9 cellular contexts compared by ENCODE assay signal in the genomic region with DNA sequence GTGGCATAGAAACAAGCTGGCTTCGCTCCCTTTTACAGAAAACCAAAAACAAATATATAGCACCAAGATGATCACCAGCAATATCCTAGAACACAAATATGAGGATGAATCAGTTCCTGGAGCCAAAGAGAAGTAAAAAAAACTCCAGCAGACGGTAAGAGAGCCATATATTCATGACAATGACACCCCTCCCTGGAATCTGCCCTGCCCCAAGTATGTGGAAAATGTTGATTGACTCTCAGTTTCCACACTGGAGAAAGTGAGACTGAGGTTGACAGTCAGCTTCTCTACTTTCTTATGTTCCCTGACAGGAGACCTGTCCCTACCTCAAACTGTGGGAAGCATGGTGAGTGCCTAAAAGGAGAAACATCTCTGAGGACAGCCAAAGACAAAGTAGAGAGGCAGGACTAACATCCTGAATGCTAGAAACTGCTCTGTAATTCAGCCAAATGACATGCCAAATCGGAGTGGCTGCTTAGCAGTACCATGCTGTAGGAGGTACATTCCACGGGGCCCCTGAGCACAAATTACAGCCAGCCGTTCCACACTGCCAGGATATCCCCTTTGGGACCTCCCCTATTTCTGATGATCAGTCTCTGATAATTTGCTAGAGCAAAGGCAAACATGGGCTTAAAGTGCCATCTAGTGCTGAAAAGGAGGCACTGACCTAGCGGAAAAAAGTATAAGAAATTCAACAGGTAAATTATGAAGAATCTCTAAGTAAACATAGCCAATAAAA.
DNase-seq lines count a peak whose midpoint lies in the region; FAIRE-seq and TF ChIP-seq lines count a peak whose summit lies in the region.
"Had no signal": no experiment of that assay in that cellular context is flagged by ENCODE, and none has a peak within 500 bp of the region (broad histone marks: within the 10 kb centered on the region; RNA-seq: fewer than 3 reads in every experiment).

No MANE protein-coding gene starts in this region.

- no peak overlapping the region for H3K4me3 ChIP-seq in astrocyte (ENCODE audit: insufficient read depth, low read depth, low read length)
- no peak overlapping the region for H3K4me3 ChIP-seq in neural cell (ENCODE audit: low read length)
- no peak overlapping the region for H3K4me3 ChIP-seq in stomach

- peaks cover 18% of the 10 kb centered on the region for H3K9me3 Mint-ChIP-seq in astrocyte (ENCODE audit: unreplicated experiment)
- H3K9me3 Mint-ChIP-seq in activated naive CD8-positive, alpha-beta T cell treated with anti-CD3 and anti-CD28 coated beads for 36 hours = peaks cover 6% of the 10 kb centered on the region

- H3K79me2 ChIP-seq in astrocyte (ENCODE audit: insufficient read depth, low read length) (no peaks in the 10 kb centered on the region), neural cell (replicated peaks; ENCODE audit: insufficient read depth, low read length) (no peaks in the 10 kb centered on the region)

- H3K27ac Mint-ChIP-seq in astrocyte (ENCODE audit: unreplicated experiment) = peak overlapping the region; percentile 96
- H3K27ac Mint-ChIP-seq in activated naive CD8-positive, alpha-beta T cell treated with anti-CD3 and anti-CD28 coated beads for 36 hours = no peak overlapping the region

- H3K27ac ChIP-seq in astrocyte (ENCODE audit: low read depth, low read length) (peak overlapping the region; percentile 78), neural cell (ENCODE audit: low read length) (no peak overlapping the region), stomach (no peak overlapping the region)

- no peak overlapping the region for H3K4me3 Mint-ChIP-seq in astrocyte (ENCODE audit: unreplicated experiment)
- no peak overlapping the region for H3K4me3 Mint-ChIP-seq in activated naive CD8-positive, alpha-beta T cell treated with anti-CD3 and anti-CD28 coated beads for 36 hours

- no peaks in the 10 kb centered on the region for H3K27me3 Mint-ChIP-seq in astrocyte (ENCODE audit: low read depth, unreplicated experiment)
- H3K27me3 Mint-ChIP-seq in activated naive CD8-positive, alpha-beta T cell treated with anti-CD3 and anti-CD28 coated beads for 36 hours = peaks cover 6% of the 10 kb centered on the region

- H3K9ac ChIP-seq in astrocyte (ENCODE audit: low read length) = peak overlapping the region; percentile 63
- H3K9ac ChIP-seq in neural cell (ENCODE audit: low read length) = no peak overlapping the region

- peak; percentile 72 for TF ChIP-seq RAD21 in neural cell (conservative IDR thresholded peaks at IDR 0.05)

- H3K4me2 ChIP-seq in astrocyte (ENCODE audit: low read length) (peak overlapping the region; percentile 44), neural cell (ENCODE audit: low read length) (no peak overlapping the region)

- DNase-seq in Kasumi-1 (lab: John Stamatoyannopoulos, UW) (peak; percentile 10 to 16), astrocyte (ENCODE audit: low read depth) (peak; percentile 69), stomach (no peak), NCI-H510A (lab: John Stamatoyannopoulos, UW) (no peak)
- no peak for DNase-seq in activated naive CD8-positive, alpha-beta T cell treated with anti-CD3 and anti-CD28 coated beads for 36 hours
- no peak for DNase-seq in stimulated activated CD4-positive, alpha-beta T cell treated with anti-CD3 and anti-CD28 coated beads, Interleukin-2, amount 100 ng/mL, for 48 hours
- DNase-seq: MV-4-11 had no signal

- peak; percentile 27 for FAIRE-seq in G401.6 (lab: Jason Lieb, UNC)
- peak; percentile 93 for FAIRE-seq in astrocyte (lab: Jason Lieb, UNC)

- H4K20me1 ChIP-seq in astrocyte (ENCODE audit: insufficient read depth, low read length) = no peaks in the 10 kb centered on the region
- H4K20me1 ChIP-seq in neural cell (ENCODE audit: insufficient read depth) = no peaks in the 10 kb centered on the region

- no peaks in the 10 kb centered on the region for H3K4me1 ChIP-seq in astrocyte (ENCODE audit: insufficient read depth, low read length)
- no peaks in the 10 kb centered on the region for H3K4me1 ChIP-seq in stomach

- H3K4me1 Mint-ChIP-seq in astrocyte (ENCODE audit: low read depth, unreplicated experiment) = peaks cover 3% of the 10 kb centered on the region
- no peaks in the 10 kb centered on the region for H3K4me1 Mint-ChIP-seq in activated naive CD8-positive, alpha-beta T cell treated with anti-CD3 and anti-CD28 coated beads for 36 hours

- no peaks in the 10 kb centered on the region for H3K9me2 ChIP-seq in neural cell (ENCODE audit: insufficient read depth, low read length)

- peaks cover 5% of the 10 kb centered on the region for H3K36me3 Mint-ChIP-seq in astrocyte (ENCODE audit: low read depth, unreplicated experiment)
- H3K36me3 Mint-ChIP-seq in activated naive CD8-positive, alpha-beta T cell treated with anti-CD3 and anti-CD28 coated beads for 36 hours = no peaks in the 10 kb centered on the region

- 80 to 92% (median 85%) methylated on average over 6 of the region's 6 CpGs for WGBS in stomach, 5 donors

- H3K27me3 ChIP-seq in astrocyte (ENCODE audit: insufficient read depth, low read length) (no peaks in the 10 kb centered on the region), neural cell (ENCODE audit: insufficient read depth, low read depth, low read length) (no peaks in the 10 kb centered on the region), stomach (no peaks in the 10 kb centered on the region)

- H2AFZ ChIP-seq in astrocyte (ENCODE audit: low read depth, low read length) (peak overlapping the region; percentile 1), neural cell (ENCODE audit: low read depth, low read length) (no peak overlapping the region)

- TF ChIP-seq EP300 in neural cell (conservative IDR thresholded peaks at IDR 0.05; ENCODE audit: poor library complexity, severe bottlenecking) (no peak), stomach (IDR thresholded peaks at IDR 0.05) (no peak)

- H3K36me3 ChIP-seq in astrocyte (ENCODE audit: insufficient read depth, low read length) = no peaks in the 10 kb centered on the region
- H3K36me3 ChIP-seq in neural cell (ENCODE audit: insufficient read depth, low read length) = no peaks in the 10 kb centered on the region
- no peaks in the 10 kb centered on the region for H3K36me3 ChIP-seq in stomach

- TF ChIP-seq CTCF in astrocyte (IDR thresholded peaks at IDR 0.05; ENCODE audit: insufficient read depth, low read depth, low read length) = peak; percentile 70
- peak; percentile 64 for TF ChIP-seq CTCF in neural cell (IDR thresholded peaks at IDR 0.05; ENCODE audit: poor library complexity, severe bottlenecking)
- TF ChIP-seq CTCF in stomach (IDR thresholded peaks at IDR 0.05) = no peak

- TF ChIP-seq POLR2A in stomach (IDR thresholded peaks at IDR 0.05) = no peak

- no peaks in the 10 kb centered on the region for H3K9me3 ChIP-seq in astrocyte (ENCODE audit: insufficient read depth, low read depth, low read length)
- peaks cover 6% of the 10 kb centered on the region for H3K9me3 ChIP-seq in neural cell (ENCODE audit: low read length)
- H3K9me3 ChIP-seq in stomach = peaks cover 0 to 18% (median 4%) of the 10 kb centered on the region in 4 donors

- intact Hi-C loops in stomach (cut with DNase I; ENCODE audit: low total_unique reads) = no loop called here

- H3F3A ChIP-seq in neural cell (ENCODE audit: insufficient read depth, low read length, poor library complexity, severe bottlenecking) = no peaks in the 10 kb centered on the region

TF ChIP-seq in neural cell, 6 proteins besides CTCF, POLR2A, EP300 and RAD21:
- TF ChIP-seq SMC3 (conservative IDR thresholded peaks at IDR 0.05; ENCODE audit: poor library complexity) (peak; percentile 74), REST (IDR thresholded peaks at IDR 0.05; ENCODE audit: borderline replicate concordance) (no peak)

Comparison
In these comparisons a context has a peak if more than half of its experiments do, and no peak if none do; other contexts are left out.
1. DNase-seq: peak in Kasumi-1 (2 of 2) and astrocyte (single experiment); none in activated naive CD8-positive, alpha-beta T cell treated with anti-CD3 and anti-CD28 coated beads for 36 hours (single experiment), stomach (single experiment), stimulated activated CD4-positive, alpha-beta T cell treated with anti-CD3 and anti-CD28 coated beads, Interleukin-2, amount 100 ng/mL, for 48 hours (0 of 2) and NCI-H510A (single experiment).
2. CTCF ChIP-seq: peak in astrocyte (single experiment) and neural cell (single experiment); none in stomach (0 of 7).